In the genomic region with DNA sequence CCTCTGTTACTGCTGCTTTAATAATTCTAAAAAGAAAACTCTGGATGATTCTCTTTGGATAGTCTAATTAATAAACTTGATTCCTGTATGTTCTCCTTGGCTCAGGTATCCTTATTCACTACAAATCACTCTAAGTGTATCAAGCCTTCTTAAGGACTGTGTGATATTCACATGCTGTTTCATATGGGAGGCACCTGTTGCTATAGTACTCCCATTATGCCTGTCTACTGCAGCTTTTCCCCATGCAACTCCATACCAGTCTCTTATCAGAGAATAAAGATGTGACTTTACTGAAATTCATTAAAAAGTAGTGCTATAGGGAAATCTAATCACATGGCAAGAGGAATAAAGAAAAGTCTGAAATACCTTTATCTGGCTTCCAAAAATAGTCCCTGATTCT, we compare ENCODE assay signal across 22 cellular contexts. TPM values are rescaled to one million over a fixed set of nuclear protein-coding genes. Genes with fewer than 3 reads are reported as not detected.
A peak's percentile ranks its signal among the peaks of the same experiment; 100 is the strongest.
DNase-seq lines count a peak whose midpoint lies in the region; ATAC-seq, FAIRE-seq and TF ChIP-seq lines count a peak whose summit lies in the region.
"Had no signal": no experiment of that assay in that cellular context is flagged by ENCODE, and none has a peak within 500 bp of the region (broad histone marks: within the 10 kb centered on the region; RNA-seq: fewer than 3 reads in every experiment).

No MANE protein-coding gene starts in this region.

- H3K9me3 Mint-ChIP-seq in MCF 10A (ENCODE audit: unreplicated experiment) (no peaks in the 10 kb centered on the region), astrocyte (ENCODE audit: unreplicated experiment) (no peaks in the 10 kb centered on the region)
- H3K9me3 Mint-ChIP-seq in naive thymus-derived CD4-positive, alpha-beta T cell: no peaks in the 10 kb centered on the region
- H3K9me3 Mint-ChIP-seq: CD4-positive, alpha-beta T cell; CD8-positive, alpha-beta T cell had no signal

- no peak overlapping the region for H3K27ac ChIP-seq in mammary epithelial cell (ENCODE audit: insufficient read depth, low read depth, low read length)
- no peak overlapping the region for H3K27ac ChIP-seq in astrocyte (ENCODE audit: low read depth, low read length)
- H3K27ac ChIP-seq in naive thymus-derived CD4-positive, alpha-beta T cell (ENCODE audit: low read depth, low read length): no peak overlapping the region
- H3K27ac ChIP-seq: BLaER1 treated with 17β-estradiol and CSF1 and Interleukin-3, amounts not matched to agents 10 nM and 100 nM; C4-2B had no signal

- in situ Hi-C loops in mammary epithelial cell (cut with MboI; ENCODE audit: low sequenced_read_pairs in 2 of 2): no loop called here

- no peaks in the 10 kb centered on the region for H4K20me1 ChIP-seq in mammary epithelial cell (ENCODE audit: insufficient read depth, low read length)
- peaks cover 15% of the 10 kb centered on the region for H4K20me1 ChIP-seq in astrocyte (ENCODE audit: insufficient read depth, low read length)

- intact Hi-C loops in MCF 10A (cut with micrococcal nuclease) (no loop called here), mammary epithelial cell (cut with micrococcal nuclease) (no loop called here)
- intact Hi-C loops in naive thymus-derived CD4-positive, alpha-beta T cell (cut with micrococcal nuclease): no loop called here

- no peaks in the 10 kb centered on the region for H3K27me3 ChIP-seq in mammary epithelial cell (ENCODE audit: insufficient read depth, low read length)
- H3K27me3 ChIP-seq in astrocyte (ENCODE audit: insufficient read depth, low read length): no peaks in the 10 kb centered on the region
- H3K27me3 ChIP-seq in naive thymus-derived CD4-positive, alpha-beta T cell (ENCODE audit: control insufficient read depth in 2 of 2, insufficient read depth in 2 of 2, low read length in 2 of 2): no peaks in the 10 kb centered on the region
- H3K27me3 ChIP-seq: BLaER1 treated with 17β-estradiol and CSF1 and Interleukin-3, amounts not matched to agents 10 nM and 100 nM had no signal

- no TSS peak for BruUV-seq in MCF 10A (replicated peaks; lab: Mats Ljungman, UMichigan)
- BruUV-seq in mammary epithelial cell (replicated peaks; lab: Mats Ljungman, UMichigan): no TSS peak

- H3K4me1 Mint-ChIP-seq in MCF 10A (ENCODE audit: insufficient read depth, unreplicated experiment): no peaks in the 10 kb centered on the region
- no peaks in the 10 kb centered on the region for H3K4me1 Mint-ChIP-seq in astrocyte (ENCODE audit: low read depth, unreplicated experiment)
- peaks cover 0 to 4% (median 0%) of the 10 kb centered on the region in 7 donors for H3K4me1 Mint-ChIP-seq in naive thymus-derived CD4-positive, alpha-beta T cell

- ATAC-seq in naive thymus-derived CD4-positive, alpha-beta T cell: no peak
- no peak for ATAC-seq in HG03520 (IDR thresholded peaks at IDR 0.05; ENCODE audit: unreplicated experiment)
- ATAC-seq: CD8-positive, alpha-beta T cell had no signal

- H3K36me3 ChIP-seq in mammary epithelial cell (ENCODE audit: insufficient read depth, low read length) (peaks cover 59% of the 10 kb centered on the region), astrocyte (ENCODE audit: insufficient read depth, low read length) (peaks cover 95% of the 10 kb centered on the region)
- H3K36me3 ChIP-seq in naive thymus-derived CD4-positive, alpha-beta T cell (ENCODE audit: control insufficient read depth in 2 of 3, insufficient read depth in 3 of 3, low read length in 3 of 3): peaks cover 49 to 97% (median 72%) of the 10 kb centered on the region in 3 experiments

- CTCF ChIA-PET in MCF 10A (lab: Yijun Ruan, JAX): interaction anchor here (0.8 to 2.6 kb wide), 4 partner anchors 14 to 411 kb away, joined by 3 to 9 read pairs (median 4); a partner anchor contains a TSS
- CTCF ChIA-PET in mammary epithelial cell (lab: Charles Lee; ENCODE audit: low non-redundant PET): no interaction called here
- CTCF ChIA-PET in naive thymus-derived CD4-positive, alpha-beta T cell (lab: Charles Lee): interaction anchor here (0.6 kb wide), 1 partner anchor 165 kb away, joined by 3 read pairs; no protein-coding TSS in a partner anchor

- no peaks in the 10 kb centered on the region for H3K4me1 ChIP-seq in mammary epithelial cell (ENCODE audit: insufficient read depth, low read length)
- no peaks in the 10 kb centered on the region for H3K4me1 ChIP-seq in astrocyte (ENCODE audit: insufficient read depth, low read length)
- H3K4me1 ChIP-seq in naive thymus-derived CD4-positive, alpha-beta T cell (ENCODE audit: control insufficient read depth in 2 of 2, insufficient read depth in 2 of 2, low read length in 2 of 2): no peaks in the 10 kb centered on the region
- H3K4me1 ChIP-seq: BLaER1 treated with 17β-estradiol and CSF1 and Interleukin-3, amounts not matched to agents 10 nM and 100 nM; Caco-2 had no signal

- dilution Hi-C loops in mammary epithelial cell (cut with HindIII; ENCODE audit: low sequenced_read_pairs): no loop called here

- H3K4me3 Mint-ChIP-seq in MCF 10A (ENCODE audit: unreplicated experiment) (no peak overlapping the region), astrocyte (ENCODE audit: unreplicated experiment) (no peak overlapping the region)
- no peak overlapping the region for H3K4me3 Mint-ChIP-seq in naive thymus-derived CD4-positive, alpha-beta T cell
- H3K4me3 Mint-ChIP-seq: CD4-positive, alpha-beta T cell; CD8-positive, alpha-beta T cell had no signal

- H2AFZ ChIP-seq in mammary epithelial cell (ENCODE audit: low read depth, low read length) (no peak overlapping the region), astrocyte (ENCODE audit: low read depth, low read length) (no peak overlapping the region)

- FAIRE-seq in GM19239 (lab: Jason Lieb, UNC) (peak; percentile 21), astrocyte (lab: Jason Lieb, UNC) (peak; percentile 34)
- FAIRE-seq: A204.1, D721Med, G401.6, GM12891 had no signal

- H3K27me3 Mint-ChIP-seq in MCF 10A (ENCODE audit: insufficient read depth, unreplicated experiment) (no peaks in the 10 kb centered on the region), astrocyte (ENCODE audit: low read depth, unreplicated experiment) (no peaks in the 10 kb centered on the region)
- no peaks in the 10 kb centered on the region for H3K27me3 Mint-ChIP-seq in naive thymus-derived CD4-positive, alpha-beta T cell
- H3K27me3 Mint-ChIP-seq: CD4-positive, alpha-beta T cell had no signal

- peak overlapping the region; percentile 68 for H3K27ac Mint-ChIP-seq in MCF 10A (ENCODE audit: low read depth, unreplicated experiment)
- H3K27ac Mint-ChIP-seq in astrocyte (ENCODE audit: unreplicated experiment): no peak overlapping the region
- no peak overlapping the region for H3K27ac Mint-ChIP-seq in naive thymus-derived CD4-positive, alpha-beta T cell
- H3K27ac Mint-ChIP-seq: CD4-positive, alpha-beta T cell had no signal

- H3K4me3 ChIP-seq in mammary epithelial cell (replicated peaks in 1 of 3; ENCODE audit: insufficient read depth in 1 of 3, low read depth in 2 of 3, low read length in 3 of 3) (no peak overlapping the region), astrocyte (ENCODE audit: insufficient read depth, low read depth, low read length) (no peak overlapping the region)
- H3K4me3 ChIP-seq in naive thymus-derived CD4-positive, alpha-beta T cell (ENCODE audit: low read length): no peak overlapping the region
- H3K4me3 ChIP-seq: BLaER1 treated with 17β-estradiol and CSF1 and Interleukin-3, amounts not matched to agents 10 nM and 100 nM had no signal

- DNase-seq in MCF 10A (ENCODE audit: unreplicated experiment) (no peak), mammary epithelial cell (no peak), GM19239 (ENCODE audit: insufficient read length, low spot score) (no peak), astrocyte (ENCODE audit: low read depth) (no peak), NCI-H2227 treated with DMSO at 0.1 percent for 48 hours (lab: John Stamatoyannopoulos, UW) (no peak)
- no peak for DNase-seq in naive thymus-derived CD4-positive, alpha-beta T cell
- DNase-seq: 8988T; ACHN; Caco-2; Calu3; CD4-positive, alpha-beta T cell; CD8-positive, alpha-beta T cell; DMS79 treated with DMSO at 0.1 percent for 48 hours; GF-D8 had no signal

- H3K9me3 ChIP-seq in mammary epithelial cell (replicated peaks; ENCODE audit: insufficient read depth, low read length): no peaks in the 10 kb centered on the region
- no peaks in the 10 kb centered on the region for H3K9me3 ChIP-seq in astrocyte (ENCODE audit: insufficient read depth, low read depth, low read length)
- no peaks in the 10 kb centered on the region for H3K9me3 ChIP-seq in naive thymus-derived CD4-positive, alpha-beta T cell (ENCODE audit: control insufficient read depth in 2 of 3, low read length in 3 of 3)
- H3K9me3 ChIP-seq: BLaER1 treated with 17β-estradiol and CSF1 and Interleukin-3, amounts not matched to agents 10 nM and 100 nM; Caco-2 had no signal

- H3K79me2 ChIP-seq in mammary epithelial cell (ENCODE audit: insufficient read depth, low read length): no peaks in the 10 kb centered on the region
- H3K79me2 ChIP-seq in astrocyte (ENCODE audit: insufficient read depth, low read length): no peaks in the 10 kb centered on the region

- H3K36me3 Mint-ChIP-seq in MCF 10A (ENCODE audit: insufficient read depth, unreplicated experiment) (peaks cover 100% of the 10 kb centered on the region), astrocyte (ENCODE audit: low read depth, unreplicated experiment) (peaks cover 24% of the 10 kb centered on the region)
- H3K36me3 Mint-ChIP-seq in naive thymus-derived CD4-positive, alpha-beta T cell: peaks cover 43 to 77% (median 57%) of the 10 kb centered on the region in 5 donors

- H3K9ac ChIP-seq in mammary epithelial cell (ENCODE audit: insufficient read depth, low read length): no peak overlapping the region
- H3K9ac ChIP-seq in astrocyte (ENCODE audit: low read length): no peak overlapping the region
- H3K9ac ChIP-seq: BLaER1 treated with 17β-estradiol and CSF1 and Interleukin-3, amounts not matched to agents 10 nM and 100 nM had no signal

- H3K4me2 ChIP-seq in mammary epithelial cell (ENCODE audit: insufficient read depth, low read depth, low read length) (no peak overlapping the region), astrocyte (ENCODE audit: low read length) (no peak overlapping the region)
- H3K4me2 ChIP-seq: BLaER1 treated with 17β-estradiol and CSF1 and Interleukin-3, amounts not matched to agents 10 nM and 100 nM had no signal

- TF ChIP-seq CTCF in MCF 10A (IDR thresholded peaks at IDR 0.05; ENCODE audit: unreplicated experiment) (no peak), mammary epithelial cell (conservative IDR thresholded peaks at IDR 0.05 in 1 of 2, IDR thresholded peaks at IDR 0.05 in 1 of 2; ENCODE audit: extremely low read depth in 1 of 2, insufficient read depth in 1 of 2, low read depth in 1 of 2, low read length in 2 of 2) (no peak), astrocyte (IDR thresholded peaks at IDR 0.05; ENCODE audit: insufficient read depth, low read depth, low read length) (no peak)

- POLR2A ChIA-PET in MCF 10A (lab: Yijun Ruan, JAX): interaction anchor here (1.0 kb wide), 1 partner anchor 14 kb away, joined by 4 read pairs; no protein-coding TSS in a partner anchor
- POLR2A ChIA-PET in naive thymus-derived CD4-positive, alpha-beta T cell (lab: Charles Lee): no interaction called here

RNA-seq across cellular contexts. Expression of a gene that starts 14.7 kb away (rescaled TPM):
- total RNA-seq in MCF 10A (2022) (93.4 and 108 TPM in 2 replicates), mammary epithelial cell (10 to 100 TPM; 25.8 to 44.5 TPM), astrocyte (33.1 and 35.0 TPM in 2 replicates)
- polyA plus RNA-seq in mammary epithelial cell: 25.6 TPM
- 102 TPM for polyA minus RNA-seq in mammary epithelial cell
- total RNA-seq in naive thymus-derived CD4-positive, alpha-beta T cell: 10 to 100 TPM; 24.7 to 81.9 (median 66.1) TPM
- 10 to 100 TPM; 27.1 to 34.7 TPM for polyA plus RNA-seq in naive thymus-derived CD4-positive, alpha-beta T cell

RNA-seq across cellular contexts. Expression of a gene that starts 15.2 kb away (rescaled TPM):
- total RNA-seq in MCF 10A (2022) (19.0 and 30.6 TPM in 2 replicates), mammary epithelial cell (10 to 100 TPM in 1 of 2 donors, under 1 TPM in 1; 0.67 to 36.5 TPM), astrocyte (2.7 and 4.7 TPM in 2 replicates)
- polyA plus RNA-seq in mammary epithelial cell: 47.0 TPM
- polyA minus RNA-seq in mammary epithelial cell: 45.0 TPM
- 10 to 100 TPM in 1 of 5 experiments, under 1 TPM in 1, not detected in 3; 0.29 to 34.1 TPM for total RNA-seq in naive thymus-derived CD4-positive, alpha-beta T cell
- polyA plus RNA-seq in naive thymus-derived CD4-positive, alpha-beta T cell: not detected
- total RNA-seq: CD4-positive, alpha-beta T cell had no signal

RNA-seq across cellular contexts. Expression of a gene that starts 24.5 kb away (rescaled TPM):
- total RNA-seq in MCF 10A (2022) (1.0 TPM in 1 of 2 replicates, not detected in the other), mammary epithelial cell (1 to 10 TPM; 1.6 to 5.5 TPM), astrocyte (2.9 and 3.2 TPM in 2 replicates)
- polyA plus RNA-seq in mammary epithelial cell: 0.88 TPM
- polyA minus RNA-seq in mammary epithelial cell: not detected
- total RNA-seq in naive thymus-derived CD4-positive, alpha-beta T cell: not detected
- polyA plus RNA-seq in naive thymus-derived CD4-positive, alpha-beta T cell: not detected
- total RNA-seq: A673; Caco-2; CD4-positive, alpha-beta T cell; CD8-positive, alpha-beta T cell had no signal

RNA-seq across cellular contexts. Expression of a gene that starts 49.4 kb away (rescaled TPM):
- total RNA-seq in MCF 10A (2022): 49.7 and 67.1 TPM in 2 replicates
- 10 to 100 TPM; 30.7 to 31.2 TPM for total RNA-seq in mammary epithelial cell
- 20.5 TPM for polyA plus RNA-seq in mammary epithelial cell
- polyA minus RNA-seq in mammary epithelial cell: 36.2 TPM
- 27.6 and 34.2 TPM in 2 replicates for total RNA-seq in astrocyte
- total RNA-seq in naive thymus-derived CD4-positive, alpha-beta T cell: 10 to 100 TPM; 13.0 to 39.6 (median 25.5) TPM
- polyA plus RNA-seq in naive thymus-derived CD4-positive, alpha-beta T cell: 10 to 100 TPM; 15.5 to 29.0 TPM
